In the genomic region with DNA sequence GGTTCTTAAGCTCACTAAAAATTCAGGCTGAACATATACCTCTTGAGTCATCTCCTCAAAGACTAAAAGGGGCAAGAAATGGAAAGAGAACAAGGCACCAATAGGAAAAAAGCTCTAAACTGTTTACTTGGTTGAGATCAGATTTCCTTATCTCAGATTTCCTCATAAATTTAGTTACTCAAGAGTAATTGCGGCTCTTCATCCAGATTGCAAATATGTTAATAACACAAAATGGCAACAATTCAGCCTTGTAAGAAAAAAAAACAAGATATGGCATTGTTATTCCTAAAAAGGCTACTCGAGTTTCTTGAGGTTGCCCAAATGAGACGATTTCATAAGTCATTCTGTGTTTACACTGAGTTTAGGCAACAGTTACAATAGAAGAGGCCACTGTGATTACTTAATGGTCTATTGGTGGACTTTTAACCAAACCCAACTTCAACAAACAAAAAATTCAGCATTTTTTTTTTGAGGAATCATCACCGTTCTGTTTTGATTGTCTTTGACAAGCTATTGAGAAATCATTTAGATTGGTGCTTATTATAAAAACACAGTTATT, we compare ENCODE assay signal across 16 cellular contexts.
"Had no signal": no experiment of that assay in that cellular context is flagged by ENCODE, and none has a peak within 500 bp of the region (broad histone marks: within the 10 kb centered on the region; RNA-seq: fewer than 3 reads in every experiment).

No MANE protein-coding gene starts in this region.

- ATAC-seq: activated CD8-positive, alpha-beta T cell treated with anti-CD3 and anti-CD28 coated beads for 36 hours; activated T-helper 17 cell treated with anti-CD3 and anti-CD28 coated beads, Interleukin-2, amount 50 U/mL, for 72 hours; heart left ventricle; T-cell had no signal

- H3K4me1 ChIP-seq: esophagus muscularis mucosa, heart left ventricle, left ventricle myocardium inferior had no signal

- DNase-seq: activated CD4-positive, alpha-beta T cell treated with anti-CD3 and anti-CD28 coated beads, Interleukin-2, amount 10 ng/mL, durations not matched to agents 24 days and 14 days; activated CD8-positive, alpha-beta T cell treated with anti-CD3 and anti-CD28 coated beads for 36 hours; activated naive CD4-positive, alpha-beta T cell; activated naive CD8-positive, alpha-beta T cell treated with anti-CD3 and anti-CD28 coated beads for 36 hours; activated T-cell treated with anti-CD3 and anti-CD28 coated beads, Interleukin-2, amount 50 U/mL, for 1 hour; effector CD4-positive, alpha-beta T cell; heart left ventricle; left ventricle myocardium inferior; occipital lobe; posterior cingulate gyrus; retina; stimulated activated CD4-positive, alpha-beta T cell treated with anti-CD3 and anti-CD28 coated beads, Interleukin-2, amount 100 ng/mL, for 48 hours; T-cell had no signal

- H3K27me3 ChIP-seq: esophagus muscularis mucosa, heart left ventricle had no signal

- H3K9me3 ChIP-seq: left ventricle myocardium inferior had no signal

- H3K27ac ChIP-seq: coronary artery, esophagus muscularis mucosa, heart left ventricle, left ventricle myocardium inferior had no signal

- H3K4me3 ChIP-seq: coronary artery, esophagus muscularis mucosa, heart left ventricle, left ventricle myocardium inferior had no signal

- H3K36me3 ChIP-seq: esophagus muscularis mucosa, heart left ventricle, left ventricle myocardium inferior had no signal
